ENCODE assay signal across 8 cellular contexts in genomic region chr12:112979281-112979680, GRCh38. TPM values are rescaled to one million over a fixed set of nuclear protein-coding genes. Genes with fewer than 3 reads are reported as not detected.
DNase-seq lines count a peak whose midpoint lies in the region; ATAC-seq and TF ChIP-seq lines count a peak whose summit lies in the region.

No MANE protein-coding gene starts in this region.

- peak; percentile 49 for DNase-seq in activated CD4-positive, alpha-beta T cell treated with anti-CD3 and anti-CD28 coated beads for 1 hour
- no peak for DNase-seq in esophagus squamous epithelium (lab: John Stamatoyannopoulos, UW)
- DNase-seq in stimulated activated CD8-positive, alpha-beta memory T cell treated with anti-CD3 and anti-CD28 coated beads, Interleukin-15, amount 100 ng/mL, for 24 hours (ENCODE audit: low read depth): peak; percentile 5
- no peak for DNase-seq in NOMO-1 (lab: John Stamatoyannopoulos, UW; ENCODE audit: unreplicated experiment in 2 of 2)
- no peak for DNase-seq in effector CD4-positive, alpha-beta T cell
- DNase-seq in OCI-M2 (lab: John Stamatoyannopoulos, UW; ENCODE audit: unreplicated experiment): no peak

- H3K27me3 ChIP-seq in esophagus squamous epithelium: no peaks in the 10 kb centered on the region

- H3K4me3 ChIP-seq in esophagus squamous epithelium: peak overlapping the region; percentile 55 to 77 (median 56)

- H3K27ac ChIP-seq in esophagus squamous epithelium: peak overlapping the region; percentile 92 to 96 (median 94)

- no peak for TF ChIP-seq CTCF in esophagus squamous epithelium (IDR thresholded peaks at IDR 0.05)

- WGBS in esophagus squamous epithelium, 2 donors: 11 to 21% methylated on average over 4 of the region's 4 CpGs

- peak in 2 of 4 donors; percentile 13 to 68 for TF ChIP-seq POLR2A in esophagus squamous epithelium (IDR thresholded peaks at IDR 0.05)

- ATAC-seq in GM21390 (IDR thresholded peaks at IDR 0.05; ENCODE audit: unreplicated experiment) (peak; percentile 33), GM21423 (IDR thresholded peaks at IDR 0.05; ENCODE audit: unreplicated experiment) (no peak)

- no peaks in the 10 kb centered on the region for H3K36me3 ChIP-seq in esophagus squamous epithelium

- H3K4me1 ChIP-seq in esophagus squamous epithelium: peaks cover 17 to 34% (median 18%) of the 10 kb centered on the region in 3 donors

- intact Hi-C loops in esophagus squamous epithelium (cut with DNase I): no loop called here

- peaks cover 0 to 7% (median 0%) of the 10 kb centered on the region in 3 donors for H3K9me3 ChIP-seq in esophagus squamous epithelium

RNA-seq across cellular contexts. Expression of gene OAS2, which starts 1.0 kb away (rescaled TPM):
- 10 to 100 TPM in 3 of 4 donors, 1 to 10 TPM in 1; 8.3 to 35.6 (median 10.9) TPM for total RNA-seq in esophagus squamous epithelium

RNA-seq across cellular contexts. Expression of gene OAS3, which starts 41.0 kb away (rescaled TPM):
- 10 to 100 TPM; 25.2 to 40.0 (median 32.3) TPM for total RNA-seq in esophagus squamous epithelium

Comparison
In these comparisons a context has a peak if more than half of its experiments do, and no peak if none do; other contexts are left out.
1. DNase-seq: peak in activated CD4-positive, alpha-beta T cell treated with anti-CD3 and anti-CD28 coated beads for 1 hour (single experiment) and stimulated activated CD8-positive, alpha-beta memory T cell treated with anti-CD3 and anti-CD28 coated beads, Interleukin-15, amount 100 ng/mL, for 24 hours (single experiment); none in esophagus squamous epithelium (single experiment), NOMO-1 (0 of 2), effector CD4-positive, alpha-beta T cell (single experiment) and OCI-M2 (single experiment).